Comparison of ENCODE assay signal across 27 cellular contexts in the genomic region with DNA sequence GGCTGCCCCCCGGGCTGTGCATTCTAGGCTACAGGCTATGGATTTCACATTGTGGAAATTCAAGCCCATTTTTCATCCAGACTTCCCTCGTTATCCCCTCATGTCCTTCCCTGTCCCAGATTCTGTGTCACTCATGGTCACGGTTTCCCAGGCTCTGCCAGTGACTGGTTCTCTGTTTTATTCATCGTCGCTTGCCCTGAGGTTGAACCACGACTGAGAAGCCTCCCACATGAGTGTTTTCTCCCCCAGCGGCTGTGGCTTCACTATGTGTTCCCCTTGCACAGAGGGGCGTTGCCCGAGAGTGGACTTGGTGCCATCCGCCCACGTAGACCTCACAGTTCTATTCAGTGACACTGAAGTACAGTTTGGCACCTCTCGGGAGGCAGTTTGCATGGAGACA. TPM values are rescaled to one million over a fixed set of nuclear protein-coding genes. Genes with fewer than 3 reads are reported as not detected.
"Had no signal": no experiment of that assay in that cellular context is flagged by ENCODE, and none has a peak within 500 bp of the region (broad histone marks: within the 10 kb centered on the region; RNA-seq: fewer than 3 reads in every experiment).

No MANE protein-coding gene starts in this region.

- H3K27me3 Mint-ChIP-seq: activated CD4-positive, alpha-beta memory T cell treated with anti-CD3 and anti-CD28 coated beads for 36 hours; activated CD4-positive, alpha-beta T cell treated with anti-CD3 and anti-CD28 coated beads for 36 hours; activated CD4-positive, alpha-beta T cell treated with anti-CD3 and anti-CD28 coated beads, Interleukin-2, amount 10 ng/mL, durations not matched to agents 24 days and 14 days; activated naive CD8-positive, alpha-beta T cell; activated T-helper 17 cell treated with anti-CD3 and anti-CD28 coated beads, Interleukin-2, amount 50 U/mL, for 72 hours had no signal

- DNase-seq: activated CD4-positive, alpha-beta memory T cell treated with anti-CD3 and anti-CD28 coated beads for 36 hours; activated CD4-positive, alpha-beta T cell treated with anti-CD3 and anti-CD28 coated beads for 36 hours; activated CD4-positive, alpha-beta T cell treated with anti-CD3 and anti-CD28 coated beads, Interleukin-2, amount 10 ng/mL, durations not matched to agents 24 days and 14 days; activated CD4-positive, CD25-positive, alpha-beta regulatory T cell; activated CD4-positive, CD25-positive, alpha-beta regulatory T cell treated with anti-CD3 and anti-CD28 coated beads, Interleukin-2, amount 50 U/mL, for 72 hours; activated CD8-positive, alpha-beta T cell treated with anti-CD3 and anti-CD28 coated beads, Interleukin-2, amount 10 ng/mL, durations not matched to agents 7 days and 5 days; activated effector memory CD4-positive, alpha-beta T cell treated with Interleukin-2 at 50 U/mL for 16 hours; activated gamma-delta T cell treated with Interleukin-2 at 50 U/mL for 16 hours; activated naive CD4-positive, alpha-beta T cell treated with anti-CD3 and anti-CD28 coated beads, Interleukin-2, amount 50 U/mL, for 16 hours; activated naive CD4-positive, alpha-beta T cell treated with Interleukin-2 at 50 U/mL for 16 hours; activated T-cell treated with anti-CD3 and anti-CD28 coated beads, Interleukin-2, amount 50 U/mL, for 4 hours; amniotic stem cell; anterior cingulate cortex; body of pancreas; caudate nucleus; effector CD8-positive, alpha-beta T cell; esophagus squamous epithelium; foreskin melanocyte; head of caudate nucleus; T-helper 2 cell had no signal

- ATAC-seq: activated CD4-positive, alpha-beta T cell treated with anti-CD3 and anti-CD28 coated beads for 36 hours; activated CD8-positive, alpha-beta T cell treated with anti-CD3 and anti-CD28 coated beads, Interleukin-2, amount 10 ng/mL, durations not matched to agents 7 days and 5 days; activated T-cell treated with anti-CD3 and anti-CD28 coated beads, Interleukin-2, amount 50 U/mL, for 4 hours; activated T-helper 17 cell treated with anti-CD3 and anti-CD28 coated beads, Interleukin-2, amount 50 U/mL, for 72 hours; body of pancreas had no signal

- H3K9me3 Mint-ChIP-seq: activated CD4-positive, alpha-beta memory T cell treated with anti-CD3 and anti-CD28 coated beads for 36 hours; activated CD4-positive, alpha-beta T cell treated with anti-CD3 and anti-CD28 coated beads, Interleukin-2, amount 10 ng/mL, durations not matched to agents 24 days and 14 days; activated T-cell treated with anti-CD3 and anti-CD28 coated beads, Interleukin-2, amount 50 U/mL, for 4 hours; activated T-helper 17 cell treated with anti-CD3 and anti-CD28 coated beads, Interleukin-2, amount 50 U/mL, for 72 hours had no signal

- H3K27ac ChIP-seq: body of pancreas, epithelial cell of prostate, esophagus squamous epithelium had no signal

- H3K4me3 ChIP-seq: body of pancreas, esophagus squamous epithelium had no signal

- H3K27ac Mint-ChIP-seq: activated CD4-positive, alpha-beta memory T cell treated with anti-CD3 and anti-CD28 coated beads for 36 hours; activated CD4-positive, alpha-beta T cell treated with anti-CD3 and anti-CD28 coated beads for 36 hours; activated CD4-positive, alpha-beta T cell treated with anti-CD3 and anti-CD28 coated beads, Interleukin-2, amount 10 ng/mL, durations not matched to agents 24 days and 14 days; activated CD8-positive, alpha-beta T cell treated with anti-CD3 and anti-CD28 coated beads, Interleukin-2, amount 10 ng/mL, durations not matched to agents 7 days and 5 days; activated naive CD8-positive, alpha-beta T cell; activated T-helper 17 cell treated with anti-CD3 and anti-CD28 coated beads, Interleukin-2, amount 50 U/mL, for 72 hours had no signal

- H3K4me1 ChIP-seq: body of pancreas, esophagus squamous epithelium had no signal

- H3K9me3 ChIP-seq: body of pancreas, esophagus squamous epithelium had no signal

- H3K27me3 ChIP-seq: body of pancreas, esophagus squamous epithelium had no signal

- H3K4me3 Mint-ChIP-seq: activated CD4-positive, alpha-beta memory T cell treated with anti-CD3 and anti-CD28 coated beads for 36 hours; activated CD4-positive, alpha-beta T cell treated with anti-CD3 and anti-CD28 coated beads for 36 hours; activated CD4-positive, alpha-beta T cell treated with anti-CD3 and anti-CD28 coated beads, Interleukin-2, amount 10 ng/mL, durations not matched to agents 24 days and 14 days; activated CD8-positive, alpha-beta T cell treated with anti-CD3 and anti-CD28 coated beads, Interleukin-2, amount 10 ng/mL, durations not matched to agents 7 days and 5 days; activated naive CD8-positive, alpha-beta T cell; activated T-cell treated with anti-CD3 and anti-CD28 coated beads, Interleukin-2, amount 50 U/mL, for 4 hours; activated T-helper 17 cell treated with anti-CD3 and anti-CD28 coated beads, Interleukin-2, amount 50 U/mL, for 72 hours had no signal

- H3K4me1 Mint-ChIP-seq: activated CD4-positive, alpha-beta T cell treated with anti-CD3 and anti-CD28 coated beads for 36 hours; activated CD4-positive, alpha-beta T cell treated with anti-CD3 and anti-CD28 coated beads, Interleukin-2, amount 10 ng/mL, durations not matched to agents 24 days and 14 days had no signal

RNA-seq across cellular contexts. Expression of a gene that starts 47.0 kb away (rescaled TPM):
- total RNA-seq: activated CD4-positive, alpha-beta memory T cell treated with anti-CD3 and anti-CD28 coated beads for 36 hours; activated CD4-positive, alpha-beta T cell treated with anti-CD3 and anti-CD28 coated beads for 36 hours; activated CD4-positive, alpha-beta T cell treated with anti-CD3 and anti-CD28 coated beads, Interleukin-2, amount 10 ng/mL, durations not matched to agents 24 days and 14 days; activated CD8-positive, alpha-beta T cell treated with anti-CD3 and anti-CD28 coated beads, Interleukin-2, amount 10 ng/mL, durations not matched to agents 7 days and 5 days; activated T-cell treated with anti-CD3 and anti-CD28 coated beads, Interleukin-2, amount 50 U/mL, for 4 hours; activated T-helper 17 cell treated with anti-CD3 and anti-CD28 coated beads, Interleukin-2, amount 50 U/mL, for 72 hours; chondrocyte; endothelial cell of umbilical vein; fibroblast of lung; fibroblast of villous mesenchyme had no signal
- polyA plus RNA-seq: endothelial cell of umbilical vein, fibroblast of lung had no signal
